15 cellular contexts compared by ENCODE assay signal in the genomic region with DNA sequence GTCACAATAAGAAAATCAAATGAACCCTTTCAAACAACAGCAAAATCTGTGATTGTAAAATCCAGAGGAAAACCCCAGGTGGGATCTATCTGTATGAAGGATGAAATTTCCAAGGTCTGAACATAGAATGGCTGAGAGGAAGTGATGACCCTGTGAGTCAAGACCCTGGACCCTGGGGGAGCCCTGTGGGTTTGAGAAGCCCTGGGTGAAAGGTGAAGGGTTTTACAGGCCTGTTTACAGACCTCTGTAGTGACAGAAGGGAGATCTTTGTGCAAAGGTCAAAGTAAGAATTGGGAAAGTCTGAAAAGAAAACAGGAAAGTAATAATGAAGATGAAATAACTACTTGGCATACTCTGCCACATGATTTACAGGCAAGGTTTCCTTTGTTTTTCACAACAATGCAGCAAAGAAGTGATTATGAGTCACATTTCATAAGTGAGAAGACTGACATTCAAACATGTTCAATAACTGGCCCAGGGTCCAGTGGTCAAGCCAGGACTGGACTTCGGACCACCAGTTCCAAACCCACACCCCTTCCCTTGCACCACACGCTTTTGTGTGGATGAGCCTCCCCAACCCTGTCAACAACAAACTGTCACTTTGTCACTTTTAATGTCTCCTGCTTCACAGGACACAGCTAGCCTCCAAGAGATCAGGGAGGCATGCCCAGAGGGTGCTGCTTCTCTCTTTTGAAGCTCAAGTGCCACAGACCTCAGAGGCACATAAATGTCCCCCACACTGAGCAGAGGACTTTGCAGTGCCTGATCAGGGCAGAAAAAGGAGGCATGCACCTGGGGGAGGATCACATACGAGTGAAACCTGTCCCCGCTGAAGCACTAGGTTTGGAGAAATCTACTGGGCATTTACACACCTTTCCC. TPM values are rescaled to one million over a fixed set of nuclear protein-coding genes. Genes with fewer than 3 reads are reported as not detected.
DNase-seq lines count a peak whose midpoint lies in the region; ATAC-seq lines count a peak whose summit lies in the region.
"Had no signal": no experiment of that assay in that cellular context is flagged by ENCODE, and none has a peak within 500 bp of the region (broad histone marks: within the 10 kb centered on the region; RNA-seq: fewer than 3 reads in every experiment).

No MANE protein-coding gene starts in this region.

- H3K9me3 Mint-ChIP-seq in activated CD4-positive, alpha-beta T cell treated with anti-CD3 and anti-CD28 coated beads, Interleukin-2, amount 10 ng/mL, durations not matched to agents 24 days and 14 days: peaks cover 3% of the 10 kb centered on the region
- H3K9me3 Mint-ChIP-seq in T-helper 2 cell treated with Interferon-gamma antibody and Interleukin-4, amounts not matched to agents 5 μg/mL and 100 μg/mL, for 36 hours: peaks cover 14% of the 10 kb centered on the region
- H3K9me3 Mint-ChIP-seq in stimulated activated effector memory CD8-positive, alpha-beta T cell treated with anti-CD3 and anti-CD28 coated beads, Interleukin-12 subunit alpha, Interleukin-12 subunit beta, amount 100 ng/mL, for 72 hours: no peaks in the 10 kb centered on the region
- H3K9me3 Mint-ChIP-seq: neural progenitor cell had no signal

- peaks cover 3% of the 10 kb centered on the region for H3K27me3 Mint-ChIP-seq in activated CD4-positive, alpha-beta T cell treated with anti-CD3 and anti-CD28 coated beads, Interleukin-2, amount 10 ng/mL, durations not matched to agents 24 days and 14 days
- no peaks in the 10 kb centered on the region for H3K27me3 Mint-ChIP-seq in T-helper 2 cell treated with Interferon-gamma antibody and Interleukin-4, amounts not matched to agents 5 μg/mL and 100 μg/mL, for 36 hours (ENCODE audit: low read depth)

- peaks cover 44% of the 10 kb centered on the region for H3K4me1 Mint-ChIP-seq in activated CD4-positive, alpha-beta T cell treated with anti-CD3 and anti-CD28 coated beads, Interleukin-2, amount 10 ng/mL, durations not matched to agents 24 days and 14 days
- H3K4me1 Mint-ChIP-seq in T-helper 2 cell treated with Interferon-gamma antibody and Interleukin-4, amounts not matched to agents 5 μg/mL and 100 μg/mL, for 36 hours (ENCODE audit: low read depth): peaks cover 72% of the 10 kb centered on the region
- H3K4me1 Mint-ChIP-seq in stimulated activated effector memory CD8-positive, alpha-beta T cell treated with anti-CD3 and anti-CD28 coated beads, Interleukin-12 subunit alpha, Interleukin-12 subunit beta, amount 100 ng/mL, for 72 hours: peaks cover 63% of the 10 kb centered on the region
- H3K4me1 Mint-ChIP-seq: brain had no signal

- H3K36me3 Mint-ChIP-seq in activated CD4-positive, alpha-beta T cell treated with anti-CD3 and anti-CD28 coated beads, Interleukin-2, amount 10 ng/mL, durations not matched to agents 24 days and 14 days (ENCODE audit: low read depth): peaks cover 2% of the 10 kb centered on the region
- H3K36me3 Mint-ChIP-seq in T-helper 2 cell treated with Interferon-gamma antibody and Interleukin-4, amounts not matched to agents 5 μg/mL and 100 μg/mL, for 36 hours (ENCODE audit: low read depth): peaks cover 34% of the 10 kb centered on the region
- peaks cover 11% of the 10 kb centered on the region for H3K36me3 Mint-ChIP-seq in stimulated activated effector memory CD8-positive, alpha-beta T cell treated with anti-CD3 and anti-CD28 coated beads, Interleukin-12 subunit alpha, Interleukin-12 subunit beta, amount 100 ng/mL, for 72 hours
- H3K36me3 Mint-ChIP-seq: brain, neural progenitor cell had no signal

- intact Hi-C loops in activated CD4-positive, alpha-beta T cell treated with anti-CD3 and anti-CD28 coated beads, Interleukin-2, amount 10 ng/mL, durations not matched to agents 24 days and 14 days (cut with micrococcal nuclease): loop anchor here (1.0 kb wide), 1 partner anchor 16 kb away; no protein-coding TSS in a partner anchor

- peak overlapping the region; percentile 20 for H3K4me3 Mint-ChIP-seq in activated CD4-positive, alpha-beta T cell treated with anti-CD3 and anti-CD28 coated beads, Interleukin-2, amount 10 ng/mL, durations not matched to agents 24 days and 14 days
- peak overlapping the region; percentile 85 for H3K4me3 Mint-ChIP-seq in T-helper 2 cell treated with Interferon-gamma antibody and Interleukin-4, amounts not matched to agents 5 μg/mL and 100 μg/mL, for 36 hours
- peak overlapping the region; percentile 51 for H3K4me3 Mint-ChIP-seq in stimulated activated effector memory CD8-positive, alpha-beta T cell treated with anti-CD3 and anti-CD28 coated beads, Interleukin-12 subunit alpha, Interleukin-12 subunit beta, amount 100 ng/mL, for 72 hours
- H3K4me3 Mint-ChIP-seq: brain, neural progenitor cell had no signal

- peak overlapping the region; percentile 78 for H3K27ac Mint-ChIP-seq in activated CD4-positive, alpha-beta T cell treated with anti-CD3 and anti-CD28 coated beads, Interleukin-2, amount 10 ng/mL, durations not matched to agents 24 days and 14 days
- H3K27ac Mint-ChIP-seq in T-helper 2 cell treated with Interferon-gamma antibody and Interleukin-4, amounts not matched to agents 5 μg/mL and 100 μg/mL, for 36 hours: peak overlapping the region; percentile 97
- H3K27ac Mint-ChIP-seq in stimulated activated effector memory CD8-positive, alpha-beta T cell treated with anti-CD3 and anti-CD28 coated beads, Interleukin-12 subunit alpha, Interleukin-12 subunit beta, amount 100 ng/mL, for 72 hours: peak overlapping the region; percentile 56
- H3K27ac Mint-ChIP-seq: brain had no signal

- DNase-seq in activated CD4-positive, alpha-beta T cell treated with anti-CD3 and anti-CD28 coated beads, Interleukin-2, amount 10 ng/mL, durations not matched to agents 24 days and 14 days: peak; percentile 66
- DNase-seq in activated CD4-positive, alpha-beta T cell treated with anti-CD3 and anti-CD28 coated beads, Interleukin-2, amount 50 U/mL, for 48 hours: no peak
- no peak for DNase-seq in T-helper 2 cell treated with Interferon-gamma antibody and Interleukin-4, amounts not matched to agents 5 μg/mL and 100 μg/mL, for 36 hours (ENCODE audit: low spot score)
- peak in 1 of 2 donors; percentile 69 for DNase-seq in stimulated activated effector memory CD8-positive, alpha-beta T cell treated with anti-CD3 and anti-CD28 coated beads, Interleukin-12 subunit alpha, Interleukin-12 subunit beta, amount 100 ng/mL, for 72 hours (ENCODE audit: low spot score in 2 of 2)
- DNase-seq in NCI-H526 treated with DMSO at 0.1 percent for 48 hours (lab: John Stamatoyannopoulos, UW) (no peak), retina (no peak)
- DNase-seq: activated T-cell treated with anti-CD3 and anti-CD28 coated beads, Interleukin-2, amount 50 U/mL, for 1 hour; EL; esophagus squamous epithelium; NCI-H1694 treated with DMSO at 0.1 percent for 48 hours; stimulated activated naive CD4-positive, alpha-beta T cell had no signal

- ATAC-seq in HG02642 (IDR thresholded peaks at IDR 0.05; ENCODE audit: poor library complexity, unreplicated experiment) (peak; percentile 18), esophagus mucosa (no peak)
- ATAC-seq in stimulated activated effector memory CD8-positive, alpha-beta T cell treated with anti-CD3 and anti-CD28 coated beads, Interleukin-12 subunit alpha, Interleukin-12 subunit beta, amount 100 ng/mL, for 72 hours: peak; percentile 29

RNA-seq across cellular contexts. Expression of gene CD86, which starts 21.5 kb away (rescaled TPM):
- total RNA-seq in activated CD4-positive, alpha-beta T cell treated with anti-CD3 and anti-CD28 coated beads, Interleukin-2, amount 10 ng/mL, durations not matched to agents 24 days and 14 days: 1.4 TPM in 2 replicates
- 1.2 TPM for total RNA-seq in esophagus mucosa

RNA-seq across cellular contexts. Expression of gene ILDR1, which starts 54.6 kb away (rescaled TPM):
- 0.16 and 0.17 TPM in 2 replicates for total RNA-seq in activated CD4-positive, alpha-beta T cell treated with anti-CD3 and anti-CD28 coated beads, Interleukin-2, amount 10 ng/mL, durations not matched to agents 24 days and 14 days
- total RNA-seq in esophagus mucosa: 6.3 TPM

Comparison
In these comparisons a context has a peak if more than half of its experiments do, and no peak if none do; other contexts are left out.
1. H3K4me3 Mint-ChIP-seq: peak in every context shown above with its lines; median percentile 85 in T-helper 2 cell treated with Interferon-gamma antibody and Interleukin-4, amounts not matched to agents 5 μg/mL and 100 μg/mL, for 36 hours; 51 in stimulated activated effector memory CD8-positive, alpha-beta T cell treated with anti-CD3 and anti-CD28 coated beads, Interleukin-12 subunit alpha, Interleukin-12 subunit beta, amount 100 ng/mL, for 72 hours; 20 in activated CD4-positive, alpha-beta T cell treated with anti-CD3 and anti-CD28 coated beads, Interleukin-2, amount 10 ng/mL, durations not matched to agents 24 days and 14 days.